Comparison of ENCODE assay signal across 19 cellular contexts in genomic region chr22:36933629-36934028, GRCh38. TPM values are rescaled to one million over a fixed set of nuclear protein-coding genes. Genes with fewer than 3 reads are reported as not detected.
"Had no signal": no experiment of that assay in that cellular context is flagged by ENCODE, and none has a peak within 500 bp of the region (broad histone marks: within the 10 kb centered on the region; RNA-seq: fewer than 3 reads in every experiment).

No MANE protein-coding gene starts in this region.

- H3K9me3 Mint-ChIP-seq: central memory CD8-positive, alpha-beta T cell; T-helper 1 cell treated with Interleukin-12 subunit alpha and Interleukin-12 subunit beta and Interleukin-4 antibody, amounts not matched to agents 30 μg/mL and 1 μg/mL, for 36 hours had no signal

- DNase-seq: activated CD4-positive, alpha-beta T cell treated with anti-CD3 and anti-CD28 coated beads for 4 hours; activated naive CD4-positive, alpha-beta T cell treated with Interleukin-2 at 50 U/mL for 16 hours; activated T-cell treated with anti-CD3 and anti-CD28 coated beads, Interleukin-2, amount 50 U/mL, for 1 hour; amygdala; MG63; NCI-H1105; NCI-H1436; NCI-H1694 treated with DMSO at 0.1 percent for 48 hours; NCI-H2029 treated with DMSO at 0.1 percent for 48 hours; NCI-H510A treated with DMSO at 0.1 percent for 48 hours; NCI-H69; PC-3; SHP77 treated with DMSO at 0.1 percent for 48 hours had no signal

- H3K27ac Mint-ChIP-seq: activated naive CD8-positive, alpha-beta T cell; brain; T-helper 1 cell treated with Interleukin-12 subunit alpha and Interleukin-12 subunit beta and Interleukin-4 antibody, amounts not matched to agents 30 μg/mL and 1 μg/mL, for 36 hours had no signal

- H3K4me3 ChIP-seq: MG63 had no signal

- H3K36me3 Mint-ChIP-seq: activated naive CD8-positive, alpha-beta T cell; brain had no signal

- H3K4me1 Mint-ChIP-seq: brain; central memory CD8-positive, alpha-beta T cell had no signal

- H3K27me3 ChIP-seq: MG63 had no signal

- H3K36me3 ChIP-seq: MG63 had no signal

- ATAC-seq: activated CD4-positive, CD25-positive, alpha-beta regulatory T cell treated with anti-CD3 and anti-CD28 coated beads, Interleukin-2, amount 50 U/mL, for 24 hours; PC-3 had no signal

- H3K27me3 Mint-ChIP-seq: activated naive CD8-positive, alpha-beta T cell had no signal

- H3K9me3 ChIP-seq: MG63 had no signal

- H3K4me3 Mint-ChIP-seq: activated naive CD8-positive, alpha-beta T cell; brain; central memory CD8-positive, alpha-beta T cell; T-helper 1 cell treated with Interleukin-12 subunit alpha and Interleukin-12 subunit beta and Interleukin-4 antibody, amounts not matched to agents 30 μg/mL and 1 μg/mL, for 36 hours had no signal

RNA-seq across cellular contexts. Expression of gene CSF2RB, which starts 20.2 kb away (rescaled TPM):
- total RNA-seq: PC-3, SK-MEL-5 had no signal
